ENCODE assay signal across 8 cellular contexts in the genomic region with DNA sequence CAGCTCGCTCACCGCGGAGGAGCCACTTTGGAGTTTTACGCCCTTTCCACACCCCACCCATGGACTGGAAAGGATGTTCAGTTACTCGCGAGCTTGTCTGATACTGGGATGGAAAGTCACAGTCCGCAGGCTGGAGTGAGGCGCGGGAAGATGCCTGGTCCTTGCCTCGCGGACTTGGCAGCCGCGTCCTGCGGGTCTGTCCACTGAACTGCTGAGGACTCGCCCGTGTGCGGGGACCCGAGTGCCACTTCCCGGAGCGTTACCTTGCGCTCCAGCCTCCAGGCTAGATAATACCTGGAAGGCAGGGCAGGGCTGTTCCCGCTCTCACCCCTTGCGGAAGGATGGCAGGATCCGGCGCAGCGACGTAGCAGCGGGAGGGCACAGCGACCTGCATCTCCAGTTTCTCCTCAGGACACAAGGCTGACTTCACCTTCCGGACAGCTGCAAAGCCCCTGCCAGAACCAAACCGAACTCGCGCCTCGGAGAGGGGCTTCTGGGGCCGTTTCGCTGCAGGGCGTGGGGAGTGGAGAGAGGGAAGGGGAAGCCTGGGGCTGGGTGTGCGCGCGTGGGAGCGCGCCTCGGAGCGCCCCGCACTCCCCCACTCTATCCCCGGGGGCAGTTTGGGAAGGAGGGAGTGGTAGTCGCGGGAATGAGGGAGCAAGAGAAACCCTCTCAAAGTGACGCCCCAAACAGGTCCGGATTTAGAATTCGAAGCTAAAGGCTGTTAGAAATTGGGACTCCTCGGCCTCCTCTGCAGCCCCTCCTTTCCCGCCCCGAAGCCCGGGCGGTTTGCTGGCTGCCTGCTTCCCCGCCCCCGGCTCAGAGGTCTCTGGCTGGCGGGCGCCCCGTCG. TPM values are rescaled to one million over a fixed set of nuclear protein-coding genes. Genes with fewer than 3 reads are reported as not detected.
A peak's percentile ranks its signal among the peaks of the same experiment; 100 is the strongest.
DNase-seq lines count a peak whose midpoint lies in the region; ATAC-seq and TF ChIP-seq lines count a peak whose summit lies in the region.

Gene KCNQ5, plus strand, starts transcription at position 822 of the 851 bp plus-strand sequence.

- H3K27ac Mint-ChIP-seq in chondrocyte (ENCODE audit: unreplicated experiment) (peak within 1 kb of the TSS; percentile 60), memory B cell (peak within 1 kb of the TSS; percentile 82)
- peak within 1 kb of the TSS; percentile 99 for H3K27ac Mint-ChIP-seq in stimulated activated naive B cell treated with anti-CD40 and anti-IgM and Interleukin-4, amounts not matched to agents 10 μg/mL and 1 μg/mL and 100 μg/mL, for 72 hours

- peaks cover 41% of the 10 kb centered on the region for H3K4me1 Mint-ChIP-seq in chondrocyte (ENCODE audit: low read depth)
- H3K4me1 Mint-ChIP-seq in memory B cell = peaks cover 36% of the 10 kb centered on the region
- peaks cover 29 to 44% of the 10 kb centered on the region in 2 donors for H3K4me1 Mint-ChIP-seq in stimulated activated naive B cell treated with anti-CD40 and anti-IgM and Interleukin-4, amounts not matched to agents 10 μg/mL and 1 μg/mL and 100 μg/mL, for 72 hours

- H3K27me3 Mint-ChIP-seq in chondrocyte (ENCODE audit: low read depth) = no peaks in the 10 kb centered on the region
- no peaks in the 10 kb centered on the region for H3K27me3 Mint-ChIP-seq in memory B cell
- H3K27me3 Mint-ChIP-seq in stimulated activated naive B cell treated with anti-CD40 and anti-IgM and Interleukin-4, amounts not matched to agents 10 μg/mL and 1 μg/mL and 100 μg/mL, for 72 hours = no peaks in the 10 kb centered on the region

- H3K27ac ChIP-seq in SK-N-MC = peak within 1 kb of the TSS; percentile 54

- H3K9ac ChIP-seq in SK-N-MC (ENCODE audit: insufficient read length) = peak within 1 kb of the TSS; percentile 82

- peak within 1 kb of the TSS; percentile 85 for H3K4me3 ChIP-seq in SK-N-MC

- ATAC-seq in HG02642 (IDR thresholded peaks at IDR 0.05; ENCODE audit: poor library complexity, unreplicated experiment) = peak; percentile 3
- ATAC-seq in memory B cell (ENCODE audit: low read depth) = no peak
- no peak for ATAC-seq in stimulated activated naive B cell treated with anti-CD40 and anti-IgM and Interleukin-4, amounts not matched to agents 10 μg/mL and 1 μg/mL and 100 μg/mL, for 72 hours (replicated peaks)
- no peak for ATAC-seq in GM21447 (IDR thresholded peaks at IDR 0.05; ENCODE audit: unreplicated experiment)

- DNase-seq in ELF-1 (ENCODE audit: low read depth, low spot score) = peak; percentile 46
- DNase-seq in SK-N-MC (ENCODE audit: low read depth, low spot score) = no peak
- peak; percentile 92 for DNase-seq in chondrocyte (ENCODE audit: low spot score)
- DNase-seq in memory B cell (ENCODE audit: low spot score in 2 of 2) = no peak
- peak; percentile 27 for DNase-seq in stimulated activated naive B cell treated with anti-CD40 and anti-IgM and Interleukin-4, amounts not matched to agents 10 μg/mL and 1 μg/mL and 100 μg/mL, for 72 hours
- DNase-seq in 8988T = no peak

- peak within 1 kb of the TSS; percentile 92 for H3K4me3 Mint-ChIP-seq in chondrocyte (ENCODE audit: unreplicated experiment)
- peak within 1 kb of the TSS; percentile 98 for H3K4me3 Mint-ChIP-seq in memory B cell
- peak within 1 kb of the TSS; percentile 97 to 100 for H3K4me3 Mint-ChIP-seq in stimulated activated naive B cell treated with anti-CD40 and anti-IgM and Interleukin-4, amounts not matched to agents 10 μg/mL and 1 μg/mL and 100 μg/mL, for 72 hours

- H3K9me3 ChIP-seq in SK-N-MC (ENCODE audit: low read depth, low read length) = no peaks in the 10 kb centered on the region

- H3K36me3 ChIP-seq in SK-N-MC (ENCODE audit: insufficient read depth, low read length) = peaks cover 7% of the 10 kb centered on the region

- H3K36me3 Mint-ChIP-seq in chondrocyte (ENCODE audit: low read depth) = peaks cover 1% of the 10 kb centered on the region
- H3K36me3 Mint-ChIP-seq in memory B cell = no peaks in the 10 kb centered on the region
- peaks cover 0 to 3% of the 10 kb centered on the region in 2 donors for H3K36me3 Mint-ChIP-seq in stimulated activated naive B cell treated with anti-CD40 and anti-IgM and Interleukin-4, amounts not matched to agents 10 μg/mL and 1 μg/mL and 100 μg/mL, for 72 hours

- no peak for TF ChIP-seq CTCF in chondrocyte (IDR thresholded peaks at IDR 0.05)

- H3K9me3 Mint-ChIP-seq in chondrocyte (ENCODE audit: low read depth) (no peaks in the 10 kb centered on the region), memory B cell (no peaks in the 10 kb centered on the region)
- H3K9me3 Mint-ChIP-seq in stimulated activated naive B cell treated with anti-CD40 and anti-IgM and Interleukin-4, amounts not matched to agents 10 μg/mL and 1 μg/mL and 100 μg/mL, for 72 hours = no peaks in the 10 kb centered on the region

RNA-seq across cellular contexts. Expression of gene KCNQ5, which starts in this region (rescaled TPM):
- total RNA-seq in chondrocyte = 4.1 to 4.7 TPM (median 4.5 TPM) in 3 replicates

Comparison
In these comparisons a context has a peak if more than half of its experiments do, and no peak if none do; other contexts are left out.
1. DNase-seq: peak in ELF-1 (single experiment), chondrocyte (single experiment) and stimulated activated naive B cell treated with anti-CD40 and anti-IgM and Interleukin-4, amounts not matched to agents 10 μg/mL and 1 μg/mL and 100 μg/mL, for 72 hours (single experiment); none in SK-N-MC (single experiment), memory B cell (0 of 2) and 8988T (single experiment).
2. Peak in every context shown above with its lines, with median percentiles within 50 percentile points of each other: H3K27ac Mint-ChIP-seq and H3K4me3 Mint-ChIP-seq.